In the genomic region with DNA sequence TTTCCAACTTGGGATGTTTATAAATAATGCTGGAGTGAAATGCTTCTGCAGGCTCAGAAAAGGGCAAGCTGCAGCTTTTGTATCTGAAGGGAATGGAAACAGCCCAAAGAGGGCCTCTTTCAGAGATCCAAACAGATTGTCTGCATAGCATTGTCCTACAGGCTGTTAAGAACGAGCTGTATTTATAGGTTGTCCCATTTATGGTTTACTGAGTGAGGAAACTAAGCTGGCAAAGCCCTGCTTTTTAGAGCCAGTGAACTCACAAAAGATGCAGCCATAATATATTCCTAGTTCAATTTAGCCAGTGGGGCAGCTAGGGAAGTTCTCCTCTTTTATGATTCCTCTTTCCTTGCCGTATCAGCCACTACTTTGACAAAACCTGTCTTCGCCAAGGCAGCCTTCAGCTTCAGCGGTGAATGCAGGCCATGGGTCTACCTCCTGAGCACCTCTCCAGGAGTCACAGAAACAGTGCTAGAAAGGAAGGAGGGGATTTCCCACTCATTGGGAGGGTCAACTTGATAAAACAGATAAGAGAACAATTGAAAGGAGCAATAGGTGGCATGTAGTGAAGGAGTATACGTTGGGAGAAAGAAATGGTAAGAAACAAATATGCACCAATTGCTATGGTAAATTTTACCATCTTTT, we compare ENCODE assay signal across 24 cellular contexts. TPM values are rescaled to one million over a fixed set of nuclear protein-coding genes. Genes with fewer than 3 reads are reported as not detected.
DNase-seq lines count a peak whose midpoint lies in the region; ATAC-seq, FAIRE-seq and TF ChIP-seq lines count a peak whose summit lies in the region.
"Had no signal": no experiment of that assay in that cellular context is flagged by ENCODE, and none has a peak within 500 bp of the region (broad histone marks: within the 10 kb centered on the region; RNA-seq: fewer than 3 reads in every experiment).

No MANE protein-coding gene starts in this region.

- no peak overlapping the region for H3K23ac ChIP-seq in mesendoderm (ENCODE audit: low read length)

- peak overlapping the region; percentile 68 for H3K18ac ChIP-seq in mesendoderm (ENCODE audit: low read length)

- H3K4me1 ChIP-seq in K562 (replicated peaks in 1 of 2; ENCODE audit: control insufficient read depth in 2 of 2, insufficient read depth in 2 of 2, low read length in 2 of 2) (no peaks in the 10 kb centered on the region), mesendoderm (ENCODE audit: control insufficient read depth, low read depth, low read length) (peaks cover 8% of the 10 kb centered on the region)
- H3K4me1 ChIP-seq: Caco-2 had no signal

- H2AK5ac ChIP-seq in mesendoderm (ENCODE audit: low read length): no peak overlapping the region

- ATAC-seq in K562 (no peak), sciatic nerve (no peak), GM18519 (IDR thresholded peaks at IDR 0.05; ENCODE audit: low FRiP score, unreplicated experiment) (no peak)

- no peak overlapping the region for H3K4ac ChIP-seq in mesendoderm (ENCODE audit: low read depth, low read length)

- H3K9ac ChIP-seq in K562 (ENCODE audit: insufficient read depth in 1 of 2, low read depth in 2 of 2, low read length in 2 of 2) (no peak overlapping the region), mesendoderm (ENCODE audit: low read length) (no peak overlapping the region)

- H3K4me3 Mint-ChIP-seq in activated CD4-positive, alpha-beta T cell treated with anti-CD3 and anti-CD28 coated beads, Interleukin-2, amount 10 ng/mL, durations not matched to agents 24 days and 14 days: no peak overlapping the region
- H3K4me3 Mint-ChIP-seq: B cell had no signal

- H3K4me3 ChIP-seq in K562 (no peak overlapping the region), mesendoderm (ENCODE audit: low read length) (no peak overlapping the region)
- H3K4me3 ChIP-seq: MG63 had no signal

- no peaks in the 10 kb centered on the region for H3K9me1 ChIP-seq in K562 (ENCODE audit: control insufficient read depth, insufficient read depth, low read length)

- CTCF ChIA-PET in K562 (lab: Yijun Ruan, JAX; ENCODE audit: low intra/inter-chr PET ratio): no interaction called here

- H3K4me1 Mint-ChIP-seq in activated CD4-positive, alpha-beta T cell treated with anti-CD3 and anti-CD28 coated beads, Interleukin-2, amount 10 ng/mL, durations not matched to agents 24 days and 14 days: peaks cover 2% of the 10 kb centered on the region
- H3K4me1 Mint-ChIP-seq: B cell had no signal

- H4K8ac ChIP-seq in mesendoderm (ENCODE audit: low read depth, low read length): no peak overlapping the region

- H3K9me3 Mint-ChIP-seq in activated CD4-positive, alpha-beta T cell treated with anti-CD3 and anti-CD28 coated beads, Interleukin-2, amount 10 ng/mL, durations not matched to agents 24 days and 14 days: no peaks in the 10 kb centered on the region

- H3K27ac ChIP-seq in K562 (ENCODE audit: extremely low read depth, low read depth, low read length): no peak overlapping the region
- no peak overlapping the region for H3K27ac ChIP-seq in mesendoderm (ENCODE audit: low read depth, low read length)
- H3K27ac ChIP-seq: 22Rv1 had no signal

- H4K5ac ChIP-seq in mesendoderm (ENCODE audit: low read length): no peak overlapping the region

- H2AFZ ChIP-seq in K562 (ENCODE audit: low read depth, low read length): no peak overlapping the region

- no peak overlapping the region for H2BK15ac ChIP-seq in mesendoderm (replicated peaks; ENCODE audit: low read depth)

- no peak for FAIRE-seq in K562 (lab: Jason Lieb, UNC)
- FAIRE-seq: GM12892, GM18507, HTR-8/SVneo had no signal

- peaks cover 47% of the 10 kb centered on the region for H3K27me3 Mint-ChIP-seq in activated CD4-positive, alpha-beta T cell treated with anti-CD3 and anti-CD28 coated beads, Interleukin-2, amount 10 ng/mL, durations not matched to agents 24 days and 14 days

- TF ChIP-seq RAD21 in K562 (CRISPR knock-in tag; conservative IDR thresholded peaks at IDR 0.05 in 1 of 2, IDR thresholded peaks at IDR 0.05 in 1 of 2): no peak

- no peak overlapping the region for H3K56ac ChIP-seq in mesendoderm (ENCODE audit: low read length)

- H3K27me3 ChIP-seq in K562 (ENCODE audit: control insufficient read depth in 2 of 2, insufficient read depth in 2 of 2, low read length in 2 of 2): peaks cover 19 to 20% of the 10 kb centered on the region in 2 experiments
- no peaks in the 10 kb centered on the region for H3K27me3 ChIP-seq in mesendoderm (ENCODE audit: insufficient read depth, low read length, poor library complexity)
- H3K27me3 ChIP-seq: MG63 had no signal

- POLR2A ChIA-PET in K562 (lab: Yijun Ruan, JAX): interaction anchor here (0.5 to 0.8 kb wide), 2 partner anchors 29 to 291 kb away, joined by 3 read pairs; no protein-coding TSS in a partner anchor

- TF ChIP-seq EP300 in K562 (IDR thresholded peaks at IDR 0.05; ENCODE audit: low read length): no peak

- DNase-seq in activated CD4-positive, alpha-beta T cell treated with anti-CD3 and anti-CD28 coated beads, Interleukin-2, amount 10 ng/mL, durations not matched to agents 24 days and 14 days: peak; percentile 45
- DNase-seq in activated CD4-positive, alpha-beta T cell treated with anti-CD3 and anti-CD28 coated beads for 48 hours: no peak
- DNase-seq in K562 (ENCODE audit: extremely low read depth in 1 of 4, low spot score in 3 of 4) (no peak), mesendoderm (peak; percentile 85), COLO668 (lab: John Stamatoyannopoulos, UW; ENCODE audit: unreplicated experiment) (no peak), sciatic nerve (ENCODE audit: low spot score) (no peak), GOT3 (lab: John Stamatoyannopoulos, UW) (no peak)
- DNase-seq: Caco-2, DMS153, IMR-90, Kasumi-1, MG63, NCI-H1048, NCI-H1436, NCI-H1930, NCI-H526 treated with DMSO at 0.1 percent for 48 hours, Right ventricle myocardium superior, SW 1271 had no signal

- H2BK120ac ChIP-seq in mesendoderm (ENCODE audit: low read depth, low read length): no peak overlapping the region

- H2BK5ac ChIP-seq in mesendoderm (ENCODE audit: low read length): no peak overlapping the region

- intact Hi-C loops in activated CD4-positive, alpha-beta T cell treated with anti-CD3 and anti-CD28 coated beads, Interleukin-2, amount 10 ng/mL, durations not matched to agents 24 days and 14 days (cut with micrococcal nuclease): no loop called here
- intact Hi-C loops in K562 (cut with micrococcal nuclease): no loop called here
- intact Hi-C loops in sciatic nerve (cut with DNase I): no loop called here

- no peaks in the 10 kb centered on the region for H3K36me3 Mint-ChIP-seq in activated CD4-positive, alpha-beta T cell treated with anti-CD3 and anti-CD28 coated beads, Interleukin-2, amount 10 ng/mL, durations not matched to agents 24 days and 14 days (ENCODE audit: low read depth)

- H3K36me3 ChIP-seq in K562 (ENCODE audit: control insufficient read depth, insufficient read depth, low read length) (no peaks in the 10 kb centered on the region), mesendoderm (ENCODE audit: control insufficient read depth, insufficient read depth, low read length) (no peaks in the 10 kb centered on the region)
- H3K36me3 ChIP-seq: MG63 had no signal

- in situ Hi-C loops in K562 (cut with MboI): no loop called here

- no peaks in the 10 kb centered on the region for H4K20me1 ChIP-seq in K562 (replicated peaks; ENCODE audit: control insufficient read depth, insufficient read depth, low read length)

- H3K79me1 ChIP-seq in mesendoderm (ENCODE audit: low read length): no peaks in the 10 kb centered on the region

- no TSS peak for BruUV-seq in K562 (replicated peaks; lab: Mats Ljungman, UMichigan)

- H3K27ac Mint-ChIP-seq in activated CD4-positive, alpha-beta T cell treated with anti-CD3 and anti-CD28 coated beads, Interleukin-2, amount 10 ng/mL, durations not matched to agents 24 days and 14 days: no peak overlapping the region
- H3K27ac Mint-ChIP-seq: B cell had no signal

- H3K4me2 ChIP-seq in K562 (ENCODE audit: insufficient read depth, low read length) (no peak overlapping the region), mesendoderm (ENCODE audit: low read length) (no peak overlapping the region)

- WGBS in K562 (ENCODE audit: insufficient coverage, low coverage, missing lambda C conversion rate): 4% methylated on average over 5 of the region's 5 CpGs
- WGBS in mesendoderm (ENCODE audit: extremely low coverage, insufficient coverage, low lambda C conversion rate): no CpG with 5 or more reads among the region's 5 CpGs

- H3K9me3 ChIP-seq in K562 (replicated peaks; ENCODE audit: control insufficient read depth, insufficient read depth, low read depth, low read length): no peaks in the 10 kb centered on the region
- H3K9me3 ChIP-seq: Caco-2, MG63 had no signal

- no peak for TF ChIP-seq CTCF in K562 (IDR thresholded peaks at IDR 0.05 in 2 of 3, conservative IDR thresholded peaks at IDR 0.05 in 1 of 3; ENCODE audit: insufficient read depth in 2 of 3, low read depth in 1 of 3, low read length in 3 of 3)

- H3K79me2 ChIP-seq in K562 (ENCODE audit: control insufficient read depth, insufficient read depth, low read length) (no peaks in the 10 kb centered on the region), mesendoderm (ENCODE audit: control insufficient read depth, insufficient read depth, low read length) (no peaks in the 10 kb centered on the region)

- TF ChIP-seq POLR2A in K562 (conservative IDR thresholded peaks at IDR 0.05): no peak

RNA-seq across cellular contexts. Expression of gene KIAA0319, which starts 15.0 kb away (rescaled TPM):
- total RNA-seq in activated CD4-positive, alpha-beta T cell treated with anti-CD3 and anti-CD28 coated beads, Interleukin-2, amount 10 ng/mL, durations not matched to agents 24 days and 14 days: 0.02 TPM in 1 of 2 replicates, not detected in the other
- not detected in 2 replicates for total RNA-seq in K562 (2011; cell fraction: chromatin; rRNA removed; ENCODE audit: low replicate concordance)
- not detected in 2 replicates for total RNA-seq in K562 (2011; cell fraction: nucleolus; rRNA removed)
- not detected in 2 replicates for total RNA-seq in K562 (2011; cell fraction: nucleoplasm; rRNA removed)
- total RNA-seq in K562 (2014; rRNA removed): not detected in 2 replicates
- total RNA-seq in K562 (2014; rRNA removed; fragmentation: Illumina TruSeq; extraction: Trizol): not detected in 2 replicates
- total RNA-seq in K562 (2015; rRNA removed; fragmentation: Illumina TruSeq; extraction: Trizol): not detected in 2 replicates
- not detected in 2 replicates for total RNA-seq in K562 (2021)
- polyA plus RNA-seq in K562 (2011; rRNA removed): not detected in 2 replicates
- polyA plus RNA-seq in K562 (2011; cell fraction: cytosol; rRNA removed): not detected in 2 replicates
- polyA plus RNA-seq in K562 (2011; cell fraction: nucleus; rRNA removed): not detected in 2 replicates
- polyA plus RNA-seq in K562 (2012): 0.01 TPM in 2 replicates
- 0.01 TPM in 1 of 2 replicates, not detected in the other for polyA plus RNA-seq in K562 (2014; fragmentation: Illumina TruSeq; extraction: Trizol)
- not detected for polyA plus RNA-seq in K562 (2014; fragmentation: Nextera tagmentation; extraction: Ambion mirVana)
- 0.03 TPM in 1 of 2 replicates, not detected in the other for polyA plus RNA-seq in K562 (2014; rRNA removed)
- not detected in 2 replicates for polyA minus RNA-seq in K562 (2011; rRNA and poly(A)+ RNA removed)
- not detected in 2 replicates for polyA minus RNA-seq in K562 (2011; cell fraction: cytosol; rRNA and poly(A)+ RNA removed)
- polyA minus RNA-seq in K562 (2011; cell fraction: nucleus; rRNA and poly(A)+ RNA removed): not detected in 2 replicates
- polyA plus RNA-seq in mesendoderm (2013, experiment 1 of 2): 0.13 TPM
- 0.14 TPM for polyA plus RNA-seq in mesendoderm (2013, experiment 2 of 2)
- total RNA-seq in sciatic nerve: 0.40 TPM
- total RNA-seq: IMR-90, Right ventricle myocardium superior had no signal
- polyA plus RNA-seq: IMR-90 had no signal

RNA-seq across cellular contexts. Expression of gene TDP2, which starts 35.7 kb away (rescaled TPM):
- 45.3 and 45.9 TPM in 2 replicates for total RNA-seq in activated CD4-positive, alpha-beta T cell treated with anti-CD3 and anti-CD28 coated beads, Interleukin-2, amount 10 ng/mL, durations not matched to agents 24 days and 14 days
- 36.5 and 52.5 TPM in 2 replicates for total RNA-seq in K562 (2011; cell fraction: chromatin; rRNA removed; ENCODE audit: low replicate concordance)
- 30.2 and 34.3 TPM in 2 replicates for total RNA-seq in K562 (2011; cell fraction: nucleolus; rRNA removed)
- 41.6 and 42.5 TPM in 2 replicates for total RNA-seq in K562 (2011; cell fraction: nucleoplasm; rRNA removed)
- total RNA-seq in K562 (2014; rRNA removed) (29.0 and 46.5 TPM in 2 replicates), K562 (2014; rRNA removed; fragmentation: Illumina TruSeq; extraction: Trizol) (31.8 and 32.9 TPM in 2 replicates), K562 (2015; rRNA removed; fragmentation: Illumina TruSeq; extraction: Trizol) (27.3 and 28.6 TPM in 2 replicates), K562 (2021) (37.9 and 38.2 TPM in 2 replicates), sciatic nerve (34.9 TPM)
- polyA plus RNA-seq in K562 (2011; rRNA removed) (41.3 and 60.1 TPM in 2 replicates), K562 (2014; fragmentation: Illumina TruSeq; extraction: Trizol) (53.6 and 56.8 TPM in 2 replicates), K562 (2014; fragmentation: Nextera tagmentation; extraction: Ambion mirVana) (10 to 100 TPM; 27.7 to 28.7 TPM), K562 (2014; rRNA removed) (53.0 and 56.5 TPM in 2 replicates)
- 10.1 and 18.1 TPM in 2 replicates for polyA plus RNA-seq in K562 (2011; cell fraction: cytosol; rRNA removed)
- 28.7 and 29.2 TPM in 2 replicates for polyA plus RNA-seq in K562 (2011; cell fraction: nucleus; rRNA removed)
- 43.5 and 47.6 TPM in 2 replicates for polyA plus RNA-seq in K562 (2012)
- polyA minus RNA-seq in K562 (2011; rRNA and poly(A)+ RNA removed): 29.1 and 37.8 TPM in 2 replicates
- polyA minus RNA-seq in K562 (2011; cell fraction: cytosol; rRNA and poly(A)+ RNA removed): 12.4 and 13.6 TPM in 2 replicates
- polyA minus RNA-seq in K562 (2011; cell fraction: nucleus; rRNA and poly(A)+ RNA removed): 31.9 and 71.3 TPM in 2 replicates
- 45.3 TPM for polyA plus RNA-seq in mesendoderm (2013, experiment 1 of 2)
- polyA plus RNA-seq in mesendoderm (2013, experiment 2 of 2): 45.4 TPM

RNA-seq across cellular contexts. Expression of gene ACOT13, which starts 35.9 kb away (rescaled TPM):
- total RNA-seq in activated CD4-positive, alpha-beta T cell treated with anti-CD3 and anti-CD28 coated beads, Interleukin-2, amount 10 ng/mL, durations not matched to agents 24 days and 14 days: 25.3 and 30.0 TPM in 2 replicates
- total RNA-seq in K562 (2011; cell fraction: chromatin; rRNA removed; ENCODE audit: low replicate concordance): 4.4 and 16.0 TPM in 2 replicates
- 4.3 TPM in 2 replicates for total RNA-seq in K562 (2011; cell fraction: nucleolus; rRNA removed)
- total RNA-seq in K562 (2011; cell fraction: nucleoplasm; rRNA removed): 6.1 and 11.8 TPM in 2 replicates
- total RNA-seq in K562 (2014; rRNA removed) (14.1 and 20.9 TPM in 2 replicates), K562 (2014; rRNA removed; fragmentation: Illumina TruSeq; extraction: Trizol) (65.7 and 75.7 TPM in 2 replicates), K562 (2015; rRNA removed; fragmentation: Illumina TruSeq; extraction: Trizol) (46.3 and 49.2 TPM in 2 replicates), K562 (2021) (57.9 and 58.1 TPM in 2 replicates), sciatic nerve (17.3 TPM)
- polyA plus RNA-seq in K562 (2011; rRNA removed) (99.7 and 129 TPM in 2 replicates), K562 (2014; fragmentation: Illumina TruSeq; extraction: Trizol) (72.2 and 82.8 TPM in 2 replicates), K562 (2014; fragmentation: Nextera tagmentation; extraction: Ambion mirVana) (100 to 1,000 TPM; 106 to 127 TPM), K562 (2014; rRNA removed) (37.6 and 40.4 TPM in 2 replicates)
- polyA plus RNA-seq in K562 (2011; cell fraction: cytosol; rRNA removed): 24.7 and 40.8 TPM in 2 replicates
- polyA plus RNA-seq in K562 (2011; cell fraction: nucleus; rRNA removed): 11.4 and 19.8 TPM in 2 replicates
- polyA plus RNA-seq in K562 (2012): 54.7 and 56.0 TPM in 2 replicates
- polyA minus RNA-seq in K562 (2011; rRNA and poly(A)+ RNA removed): 48.9 and 54.5 TPM in 2 replicates
- polyA minus RNA-seq in K562 (2011; cell fraction: cytosol; rRNA and poly(A)+ RNA removed): 13.7 and 18.1 TPM in 2 replicates
- polyA minus RNA-seq in K562 (2011; cell fraction: nucleus; rRNA and poly(A)+ RNA removed): 3.6 and 6.2 TPM in 2 replicates
- polyA plus RNA-seq in mesendoderm (2013, experiment 1 of 2): 42.4 TPM
- polyA plus RNA-seq in mesendoderm (2013, experiment 2 of 2): 44.9 TPM

Comparison
In these comparisons a context has a peak if more than half of its experiments do, and no peak if none do; other contexts are left out.
1. DNase-seq: peak in activated CD4-positive, alpha-beta T cell treated with anti-CD3 and anti-CD28 coated beads, Interleukin-2, amount 10 ng/mL, durations not matched to agents 24 days and 14 days (single experiment) and mesendoderm (single experiment); none in activated CD4-positive, alpha-beta T cell treated with anti-CD3 and anti-CD28 coated beads for 48 hours (single experiment), K562 (0 of 4), COLO668 (single experiment), sciatic nerve (single experiment) and GOT3 (single experiment).